Comparison of ENCODE assay signal across 10 cellular contexts in genomic region chr10:99976886-99977391, GRCh38. TPM values are rescaled to one million over a fixed set of nuclear protein-coding genes. Genes with fewer than 3 reads are reported as not detected.
DNase-seq lines count a peak whose midpoint lies in the region; ATAC-seq, FAIRE-seq and TF ChIP-seq lines count a peak whose summit lies in the region.
"Had no signal": no experiment of that assay in that cellular context is flagged by ENCODE, and none has a peak within 500 bp of the region (broad histone marks: within the 10 kb centered on the region; RNA-seq: fewer than 3 reads in every experiment).

No MANE protein-coding gene starts in this region.

- H4K5ac ChIP-seq in mesendoderm (ENCODE audit: low read length), result no peak overlapping the region

- 80% methylated on average over 3 of the region's 3 CpGs for WGBS in liver
- 94% methylated on average over 3 of the region's 3 CpGs for WGBS in HepG2 (ENCODE audit: low lambda C conversion rate)
- WGBS in mesendoderm (ENCODE audit: extremely low coverage, insufficient coverage, low lambda C conversion rate), result no CpG with 5 or more reads among the region's 3 CpGs
- WGBS in aorta, 2 donors, result 5 to 9% methylated on average over 3 of the region's 3 CpGs

- no TSS peak for BruUV-seq in HepG2 (replicated peaks; lab: Mats Ljungman, UMichigan)

- peak overlapping the region; percentile 64 for H2BK5ac ChIP-seq in mesendoderm (ENCODE audit: low read length)

- H3K56ac ChIP-seq in mesendoderm (ENCODE audit: low read length), result peak overlapping the region; percentile 51

- FAIRE-seq in HepG2 (lab: Jason Lieb, UNC), result no peak

- TF ChIP-seq EP300 in HepG2 (IDR thresholded peaks at IDR 0.05; ENCODE audit: low read depth in 2 of 2, low read length in 2 of 2), result no peak
- TF ChIP-seq EP300 in HepG2 (CRISPR knock-in tag; IDR thresholded peaks at IDR 0.05; ENCODE audit: borderline replicate concordance), result no peak

- H3K4ac ChIP-seq in mesendoderm (ENCODE audit: low read depth, low read length), result no peak overlapping the region

- no peaks in the 10 kb centered on the region for H4K20me1 ChIP-seq in HepG2 (ENCODE audit: insufficient read depth, low read length)

- H3K23ac ChIP-seq in mesendoderm (ENCODE audit: low read length), result no peak overlapping the region

- H3K27me3 ChIP-seq in liver (ENCODE audit: control insufficient read depth in 4 of 4, insufficient read depth in 4 of 4, low read length in 3 of 4) (no peaks in the 10 kb centered on the region), HepG2 (ENCODE audit: control insufficient read depth in 1 of 2, insufficient read depth in 2 of 2, low read length in 2 of 2) (no peaks in the 10 kb centered on the region), mesendoderm (ENCODE audit: insufficient read depth, low read length, poor library complexity) (no peaks in the 10 kb centered on the region), aorta (ENCODE audit: control insufficient read depth in 1 of 2, insufficient read depth in 2 of 2, low read length in 1 of 2) (no peaks in the 10 kb centered on the region)

- peak overlapping the region; percentile 72 for H3K18ac ChIP-seq in mesendoderm (ENCODE audit: low read length)

- no peak overlapping the region for H2BK120ac ChIP-seq in mesendoderm (ENCODE audit: low read depth, low read length)

- TF ChIP-seq POLR2A in HepG2 (IDR thresholded peaks at IDR 0.05; ENCODE audit: insufficient read depth in 1 of 2, low read depth in 2 of 2, low read length in 2 of 2), result no peak

- H3K79me1 ChIP-seq in mesendoderm (ENCODE audit: low read length), result peaks cover 8% of the 10 kb centered on the region

- ATAC-seq in HepG2 (no peak), aorta (ENCODE audit: low FRiP score) (peak; percentile 77), HG02840 (IDR thresholded peaks at IDR 0.05; ENCODE audit: low FRiP score, unreplicated experiment) (no peak)

- no peak overlapping the region for H4K8ac ChIP-seq in mesendoderm (ENCODE audit: low read depth, low read length)

- no peak overlapping the region for H3K4me2 ChIP-seq in HepG2 (ENCODE audit: low read depth, low read length)
- no peak overlapping the region for H3K4me2 ChIP-seq in mesendoderm (ENCODE audit: low read length)

- POLR2A ChIA-PET in HepG2 (lab: Yijun Ruan, JAX), result interaction anchor here (1.7 kb wide), 1 partner anchor 61 kb away, joined by 3 read pairs; no protein-coding TSS in a partner anchor

- H3K27ac ChIP-seq in liver (ENCODE audit: low read depth in 1 of 2, low read length in 2 of 2) (peak overlapping the region; percentile 6 to 63), HepG2 (ENCODE audit: extremely low read length, insufficient read depth, low read length) (no peak overlapping the region), cingulate gyrus (ENCODE audit: low read depth, low read length) (peak overlapping the region; percentile 39), mesendoderm (ENCODE audit: low read depth, low read length) (peak overlapping the region; percentile 38), aorta (ENCODE audit: low read depth in 1 of 2, low read length in 2 of 2) (peak overlapping the region in 1 of 2 donors; percentile 73)

- no peak for DNase-seq in HepG2 (ENCODE audit: low spot score)
- peak; percentile 78 for DNase-seq in mesendoderm
- DNase-seq in aorta, result no peak
- no peak for DNase-seq in HT-29 (ENCODE audit: low spot score)
- no peak for DNase-seq in NCI-H526 treated with DMSO at 0.1 percent for 48 hours (lab: John Stamatoyannopoulos, UW)
- DNase-seq: CD4-positive, alpha-beta T cell; effector CD8-positive, alpha-beta T cell had no signal

- peaks cover 3% of the 10 kb centered on the region for H3K79me2 ChIP-seq in HepG2 (ENCODE audit: insufficient read depth, low read length)
- peaks cover 4% of the 10 kb centered on the region for H3K79me2 ChIP-seq in mesendoderm (ENCODE audit: control insufficient read depth, insufficient read depth, low read length)

- CTCF ChIA-PET in HepG2 (lab: Yijun Ruan, JAX; ENCODE audit: low intra/inter-chr PET ratio, low total read pairs), result no interaction called here

- H3K9me3 ChIP-seq in liver (ENCODE audit: control insufficient read depth in 4 of 4, low read length in 3 of 4), result no peaks in the 10 kb centered on the region
- H3K9me3 ChIP-seq in HepG2 (ENCODE audit: low read length), result no peaks in the 10 kb centered on the region
- no peaks in the 10 kb centered on the region for H3K9me3 ChIP-seq in aorta (ENCODE audit: control insufficient read depth, low read length)

- no peak overlapping the region for H2AFZ ChIP-seq in HepG2 (ENCODE audit: low read length)

- TF ChIP-seq RAD21 in liver (IDR thresholded peaks at IDR 0.05) (no peak), HepG2 (CRISPR knock-in tag; IDR thresholded peaks at IDR 0.05) (no peak)

- H2BK15ac ChIP-seq in mesendoderm (replicated peaks; ENCODE audit: low read depth), result no peak overlapping the region

- TF ChIP-seq CTCF in liver (IDR thresholded peaks at IDR 0.05; ENCODE audit: low read depth, low read length, missing input control) (no peak), HepG2 (CRISPR knock-in tag; IDR thresholded peaks at IDR 0.05) (no peak)

- peaks cover 4 to 52% (median 37%) of the 10 kb centered on the region in 4 donors for H3K4me1 ChIP-seq in liver (ENCODE audit: control insufficient read depth in 4 of 4, insufficient read depth in 4 of 4, low read length in 3 of 4)
- peaks cover 9% of the 10 kb centered on the region for H3K4me1 ChIP-seq in HepG2 (ENCODE audit: insufficient read depth, low read length)
- peaks cover 16% of the 10 kb centered on the region for H3K4me1 ChIP-seq in mesendoderm (ENCODE audit: control insufficient read depth, low read depth, low read length)
- peaks cover 3 to 9% of the 10 kb centered on the region in 2 donors for H3K4me1 ChIP-seq in aorta (ENCODE audit: control insufficient read depth in 1 of 2, insufficient read depth in 2 of 2, low read length in 2 of 2)

- in situ Hi-C loops in HepG2 (cut with HindIII; ENCODE audit: extremely low pct_ligation_motif_present, low pct_unique_long_range_greater_than_20kb), result no loop called here

- H3K4me3 ChIP-seq in liver (ENCODE audit: low read depth in 1 of 3, low read length in 3 of 3), result no peak overlapping the region
- H3K4me3 ChIP-seq in HepG2 (replicated peaks in 1 of 3; ENCODE audit: insufficient read depth in 1 of 3, low read depth in 2 of 3, low read length in 3 of 3), result no peak overlapping the region
- H3K4me3 ChIP-seq in mesendoderm (ENCODE audit: low read length), result no peak overlapping the region
- no peak overlapping the region for H3K4me3 ChIP-seq in aorta (ENCODE audit: low read length in 2 of 2)

- peaks cover 0 to under 1% (median 0%) of the 10 kb centered on the region in 4 donors for H3K36me3 ChIP-seq in liver (ENCODE audit: control insufficient read depth in 4 of 4, insufficient read depth in 3 of 4, low read depth in 1 of 4, low read length in 3 of 4)
- no peaks in the 10 kb centered on the region for H3K36me3 ChIP-seq in HepG2 (replicated peaks in 1 of 2; ENCODE audit: control insufficient read depth in 1 of 2, insufficient read depth in 2 of 2, low read length in 2 of 2)
- no peaks in the 10 kb centered on the region for H3K36me3 ChIP-seq in mesendoderm (ENCODE audit: control insufficient read depth, insufficient read depth, low read length)
- H3K36me3 ChIP-seq in aorta (ENCODE audit: control insufficient read depth in 1 of 2, insufficient read depth in 2 of 2, low read length in 1 of 2), result no peaks in the 10 kb centered on the region

- H3K9ac ChIP-seq in liver (ENCODE audit: low read depth in 1 of 2, low read length in 2 of 2) (peak overlapping the region in 1 of 2 donors; percentile 53), HepG2 (ENCODE audit: insufficient read depth, low read depth, low read length) (no peak overlapping the region), mesendoderm (ENCODE audit: low read length) (no peak overlapping the region)

- intact Hi-C loops in HepG2 (cut with micrococcal nuclease; ENCODE audit: unreplicated experiment), result loop anchor here (2.0 kb wide), 1 partner anchor 70 kb away; no protein-coding TSS in a partner anchor
- intact Hi-C loops in aorta (cut with DNase I), result no loop called here

- no peak overlapping the region for H2AK5ac ChIP-seq in mesendoderm (ENCODE audit: low read length)

TF ChIP-seq in liver, 16 proteins besides CTCF, POLR2A, EP300 and RAD21 (continues in another document):
- no peak for TF ChIP-seq MAX (IDR thresholded peaks at IDR 0.05)

RNA-seq across cellular contexts. Expression of gene DNMBP, which starts 32.8 kb away (rescaled TPM):
- total RNA-seq in liver (10 to 100 TPM in 1 of 2 donors, 1 to 10 TPM in 1; 3.8 to 12.6 TPM), HepG2 (2016; rRNA removed; fragmentation: Illumina TruSeq; extraction: Trizol) (6.3 and 6.4 TPM in 2 replicates), aorta (10 to 100 TPM; 13.4 to 23.9 TPM)
- polyA plus RNA-seq in liver (1 to 10 TPM; 4.2 to 6.4 TPM), HepG2 (2011; rRNA removed) (3.6 and 4.2 TPM in 2 replicates), aorta (1 to 10 TPM; 5.5 to 8.9 TPM)
- 1.2 and 1.4 TPM in 2 replicates for total RNA-seq in HepG2 (2016; cell fraction: cytosol; rRNA removed; fragmentation: Illumina TruSeq; extraction: Trizol; ENCODE audit: low read depth)
- total RNA-seq in HepG2 (2016; cell fraction: insoluble cytoplasmic fraction; rRNA removed; fragmentation: Illumina TruSeq; extraction: Trizol), result 5.7 and 6.1 TPM in 2 replicates
- 2.3 and 2.6 TPM in 2 replicates for total RNA-seq in HepG2 (2016; cell fraction: membrane; rRNA removed; fragmentation: Illumina TruSeq; extraction: Trizol)
- total RNA-seq in HepG2 (2016; cell fraction: nucleus; rRNA removed; fragmentation: Illumina TruSeq; extraction: Trizol), result 7.8 and 9.5 TPM in 2 replicates
- polyA plus RNA-seq in HepG2 (2011; cell fraction: cytosol; rRNA removed), result 2.7 and 4.5 TPM in 2 replicates
- 4.6 and 5.9 TPM in 2 replicates for polyA plus RNA-seq in HepG2 (2011; cell fraction: nucleus; rRNA removed)
- polyA plus RNA-seq in HepG2 (2012), result 5.1 and 5.3 TPM in 2 replicates
- polyA plus RNA-seq in HepG2 (2016; cell fraction: cytosol; fragmentation: Illumina TruSeq; extraction: Trizol; ENCODE audit: low read depth), result 0.75 and 0.78 TPM in 2 replicates
- 4.8 and 6.1 TPM in 2 replicates for polyA plus RNA-seq in HepG2 (2016; cell fraction: insoluble cytoplasmic fraction; fragmentation: Illumina TruSeq; extraction: Trizol; ENCODE audit: low read depth)
- polyA plus RNA-seq in HepG2 (2016; cell fraction: membrane; fragmentation: Illumina TruSeq; extraction: Trizol; ENCODE audit: low read depth), result 1.7 and 1.9 TPM in 2 replicates
- 10.6 and 11.3 TPM in 2 replicates for polyA plus RNA-seq in HepG2 (2016; cell fraction: nucleus; fragmentation: Illumina TruSeq; extraction: Trizol; ENCODE audit: insufficient read depth, low read depth)
- 4.2 and 6.7 TPM in 2 replicates for polyA minus RNA-seq in HepG2 (2011; rRNA and poly(A)+ RNA removed; ENCODE audit: low replicate concordance)
- 4.3 and 4.8 TPM in 2 replicates for polyA minus RNA-seq in HepG2 (2011; cell fraction: cytosol; rRNA and poly(A)+ RNA removed)
- 9.8 and 12.7 TPM in 2 replicates for polyA minus RNA-seq in HepG2 (2011; cell fraction: nucleus; rRNA and poly(A)+ RNA removed)
- 9.3 TPM for polyA plus RNA-seq in mesendoderm (2013, experiment 1 of 2)
- polyA plus RNA-seq in mesendoderm (2013, experiment 2 of 2), result 9.5 TPM
- 12.0 and 14.4 TPM in 2 replicates for total RNA-seq in HT-29 (2014; rRNA removed; shearing (Covaris generic))
